ENCODE assay signal across 8 cellular contexts in the genomic region with DNA sequence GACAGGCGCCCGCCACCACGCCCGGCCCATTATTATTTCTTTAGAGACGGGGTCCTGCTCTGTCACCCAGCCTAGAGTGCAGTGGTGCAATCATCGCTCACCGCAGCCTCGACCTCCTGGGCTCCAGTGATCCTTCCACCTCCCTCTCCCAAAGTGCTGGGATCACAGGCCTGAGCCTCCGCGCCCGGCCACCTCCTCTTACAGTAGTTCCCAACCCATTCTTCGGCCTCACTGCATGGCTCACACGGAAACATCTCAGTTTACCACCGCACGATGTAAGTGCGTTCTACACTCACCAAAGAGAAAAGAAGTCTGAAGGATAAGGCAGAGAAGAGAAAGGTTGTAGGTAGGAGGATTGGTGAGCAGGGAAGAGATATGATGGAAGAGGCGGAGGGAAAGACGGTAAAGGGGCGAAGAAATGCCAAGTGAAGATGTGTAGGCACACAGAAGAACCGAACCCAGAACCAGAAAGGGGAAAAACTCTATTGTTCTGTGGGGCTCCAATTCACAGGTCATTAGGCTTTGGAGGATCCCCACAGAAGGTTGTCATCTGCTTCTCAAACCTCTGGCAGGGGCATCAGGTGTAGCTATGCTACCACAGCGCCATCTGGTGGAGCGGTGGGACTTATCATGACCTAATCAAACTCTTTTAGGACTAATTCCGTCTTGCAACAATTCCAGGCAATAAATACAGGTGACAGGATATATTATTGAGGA.
DNase-seq lines count a peak whose midpoint lies in the region; ATAC-seq and TF ChIP-seq lines count a peak whose summit lies in the region.

No MANE protein-coding gene starts in this region.

- TF ChIP-seq CTCF in HEK293 (tag by site-specific recombination; IDR thresholded peaks at IDR 0.05) (no peak), left ventricle myocardium inferior (IDR thresholded peaks at IDR 0.05; ENCODE audit: borderline replicate concordance) (peak; percentile 88)

- H3K36me3 Mint-ChIP-seq in T-helper 17 cell (ENCODE audit: low read depth): no peaks in the 10 kb centered on the region

- no peaks in the 10 kb centered on the region for H3K27me3 ChIP-seq in left ventricle myocardium inferior (ENCODE audit: low read depth)

- no peaks in the 10 kb centered on the region for H3K4me1 Mint-ChIP-seq in T-helper 17 cell

- POLR2A ChIA-PET in HEK293 (lab: Yijun Ruan, JAX): no interaction called here

- H3K4me1 ChIP-seq in HEK293 (ENCODE audit: control insufficient read depth, insufficient read depth, low read length) (no peaks in the 10 kb centered on the region), left ventricle myocardium inferior (no peaks in the 10 kb centered on the region)

- no peaks in the 10 kb centered on the region for H3K36me3 ChIP-seq in HEK293 (ENCODE audit: control insufficient read depth in 2 of 2, insufficient read depth in 1 of 2, low read length in 2 of 2)
- no peaks in the 10 kb centered on the region for H3K36me3 ChIP-seq in left ventricle myocardium inferior

- DNase-seq in Daoy (ENCODE audit: low read depth) (peak; percentile 87), NCI-H1694 treated with DMSO at 0.1 percent for 48 hours (lab: John Stamatoyannopoulos, UW) (peak; percentile 91), T-helper 17 cell (peak; percentile 57 to 80 (median 65)), amniotic epithelial cell (ENCODE audit: low read depth) (peak; percentile 87), left ventricle myocardium inferior (peak; percentile 85), retina (peak; percentile 87)

- CTCF ChIA-PET in HEK293 (lab: Yijun Ruan, JAX): interaction anchor here (0.9 to 1.2 kb wide), 2 partner anchors 145 to 850 kb away, joined by 3 to 6 read pairs; no protein-coding TSS in a partner anchor

- intact Hi-C loops in left ventricle myocardium inferior (cut with micrococcal nuclease): loop anchor here (5.0 to 10.0 kb wide), 2 partner anchors 178 to 851 kb away; partner anchors contain the start of gene KIF26B

- H3K27ac Mint-ChIP-seq in T-helper 17 cell: peak overlapping the region; percentile 16

- H3K27me3 Mint-ChIP-seq in T-helper 17 cell: no peaks in the 10 kb centered on the region

- H3K9me3 ChIP-seq in HEK293 (ENCODE audit: control insufficient read depth, insufficient read depth, low read depth, low read length) (no peaks in the 10 kb centered on the region), T-helper 17 cell (ENCODE audit: control insufficient read depth, low read length, poor library complexity, severe bottlenecking) (no peaks in the 10 kb centered on the region), left ventricle myocardium inferior (replicated peaks) (peaks cover 6% of the 10 kb centered on the region)

- no peak overlapping the region for H3K4me3 Mint-ChIP-seq in T-helper 17 cell

- ATAC-seq in T-helper 17 cell (peak; percentile 75), GM18502 (IDR thresholded peaks at IDR 0.05; ENCODE audit: poor library complexity, unreplicated experiment) (no peak)

- H3K4me3 ChIP-seq in HEK293 (ENCODE audit: low read depth, low read length) (no peak overlapping the region), left ventricle myocardium inferior (no peak overlapping the region)

- no peak overlapping the region for H3K27ac ChIP-seq in HEK293 (ENCODE audit: extremely low read depth, low read depth, low read length)
- no peak overlapping the region for H3K27ac ChIP-seq in left ventricle myocardium inferior (replicated peaks)

TF ChIP-seq in HEK293, 187 proteins besides CTCF, POLR2A, EP300 and RAD21:
- 0 out of 2 replicates have a peak, but pooled peaks have one; percentile 33 for TF ChIP-seq ZNF2 (tag by site-specific recombination; IDR thresholded peaks at IDR 0.05)
- no peak for TF ChIP-seq ZFP37 (tag by site-specific recombination; IDR thresholded peaks at IDR 0.05)
- no peak for TF ChIP-seq ZNF423 (tag by site-specific recombination; IDR thresholded peaks at IDR 0.05)
- peak; percentile 59 for TF ChIP-seq ZNF654 (tag by site-specific recombination; IDR thresholded peaks at IDR 0.05; ENCODE audit: low read depth)
